8 cellular contexts compared by ENCODE assay signal in genomic region chr11:3420281-3421042, GRCh38. TPM values are rescaled to one million over a fixed set of nuclear protein-coding genes. Genes with fewer than 3 reads are reported as not detected.
DNase-seq lines count a peak whose midpoint lies in the region; ATAC-seq and TF ChIP-seq lines count a peak whose summit lies in the region.
"Not testable (repeated sequence)": the region's sequence is repeated elsewhere in the genome, so short reads cannot be mapped to it uniquely, and the experiment has no call there.

No MANE protein-coding gene starts in this region.

- not testable (repeated sequence) for H3K4me1 ChIP-seq in HEK293 (ENCODE audit: control insufficient read depth, insufficient read depth, low read length); PC-9 (replicated peaks; ENCODE audit: insufficient read depth)
- peaks cover 6 to 11% of the 10 kb centered on the region in 2 donors for H3K4me1 ChIP-seq in gastrocnemius medialis

- not testable (repeated sequence) for H3K27me3 Mint-ChIP-seq in activated T-cell treated with anti-CD3 and anti-CD28 coated beads, Interleukin-2, amount 50 U/mL, for 4 hours (ENCODE audit: low read depth); brain; nephron (ENCODE audit: low read depth)

- ATAC-seq in activated T-cell treated with anti-CD3 and anti-CD28 coated beads, Interleukin-2, amount 50 U/mL, for 4 hours; gastrocnemius medialis: not testable (repeated sequence)

- not testable (repeated sequence) for H3K27ac ChIP-seq in HEK293 (ENCODE audit: extremely low read depth, low read depth, low read length); PC-9
- peak overlapping the region; percentile 18 to 68 (median 40) for H3K27ac ChIP-seq in gastrocnemius medialis

- peak; percentile 6 for DNase-seq in AG10803 (ENCODE audit: low read depth)
- peak; percentile 39 for DNase-seq in DMS53 (lab: John Stamatoyannopoulos, UW)
- DNase-seq in PC-9, result peak; percentile 45 to 55
- not testable (repeated sequence) for DNase-seq in activated T-cell treated with anti-CD3 and anti-CD28 coated beads, Interleukin-2, amount 50 U/mL, for 4 hours
- DNase-seq in gastrocnemius medialis, result peak in 1 of 2 donors; percentile 74

- not testable (repeated sequence) for H3K79me2 ChIP-seq in PC-9 (ENCODE audit: low read depth)

- not testable (repeated sequence) for H3K9me3 ChIP-seq in HEK293 (ENCODE audit: control insufficient read depth, insufficient read depth, low read depth, low read length); PC-9 (ENCODE audit: insufficient read depth, low read depth); gastrocnemius medialis

- not testable (repeated sequence) for H3K9me2 ChIP-seq in PC-9 (ENCODE audit: insufficient read depth)

- H3F3A ChIP-seq in PC-9 (ENCODE audit: insufficient read depth, low read depth), result not testable (repeated sequence)

- in situ Hi-C loops in gastrocnemius medialis (cut with MboI; ENCODE audit: low sequenced_read_pairs in 4 of 4), result loop anchor here in 1 of 4 donors (25.0 kb wide), 1 partner anchor 183 kb away; the partner anchor contains the start of gene MRGPRE

- H3K27ac Mint-ChIP-seq in brain (peak overlapping the region in 3 of 5 experiments; percentile 75 to 94 (median 89)), nephron (peak overlapping the region in 1 of 3 experiments; percentile 4)

- not testable (repeated sequence) for BruUV-seq in PC-9 (replicated peaks; lab: Mats Ljungman, UMichigan)

- not testable (repeated sequence) for H3K36me3 Mint-ChIP-seq in activated T-cell treated with anti-CD3 and anti-CD28 coated beads, Interleukin-2, amount 50 U/mL, for 4 hours (ENCODE audit: insufficient read depth); brain; nephron (ENCODE audit: low read depth)

- peaks cover 13% of the 10 kb centered on the region for H3K4me1 Mint-ChIP-seq in activated T-cell treated with anti-CD3 and anti-CD28 coated beads, Interleukin-2, amount 50 U/mL, for 4 hours (ENCODE audit: low read depth)
- H3K4me1 Mint-ChIP-seq in brain (peaks cover 27% of the 10 kb centered on the region), nephron (peaks cover 11% of the 10 kb centered on the region)

- TF ChIP-seq CTCF in AG10803 (conservative IDR thresholded peaks at IDR 0.05; ENCODE audit: low read length); HEK293 (tag by site-specific recombination; IDR thresholded peaks at IDR 0.05); PC-9 (conservative IDR thresholded peaks at IDR 0.05); brain (conservative IDR thresholded peaks at IDR 0.05); nephron (IDR thresholded peaks at IDR 0.05; ENCODE audit: unreplicated experiment in 3 of 3); gastrocnemius medialis (IDR thresholded peaks at IDR 0.05 in 4 of 5, conservative IDR thresholded peaks at IDR 0.05 in 1 of 5): not testable (repeated sequence)

- not testable (repeated sequence) for H3K9me3 Mint-ChIP-seq in activated T-cell treated with anti-CD3 and anti-CD28 coated beads, Interleukin-2, amount 50 U/mL, for 4 hours; brain; nephron

- not testable (repeated sequence) for TF ChIP-seq POLR2A in gastrocnemius medialis (IDR thresholded peaks at IDR 0.05)

- H3K36me3 ChIP-seq in HEK293 (ENCODE audit: control insufficient read depth in 2 of 2, insufficient read depth in 1 of 2, low read length in 2 of 2); PC-9 (ENCODE audit: low read depth); gastrocnemius medialis: not testable (repeated sequence)

- peak overlapping the region; percentile 36; the same call in 1 of the 2 replicates for H3K4me2 ChIP-seq in PC-9

- POLR2A ChIA-PET in HEK293 (lab: Yijun Ruan, JAX); PC-9 (lab: Charles Lee; ENCODE audit: unreplicated experiment): not testable (repeated sequence)

- CTCF ChIA-PET in HEK293 (lab: Yijun Ruan, JAX), result interaction anchor here (0.7 kb wide), 1 partner anchor 79 kb away, joined by 3 read pairs; no protein-coding TSS in a partner anchor
- CTCF ChIA-PET in PC-9 (lab: Charles Lee), result not testable (repeated sequence)

- not testable (repeated sequence) for H2AFZ ChIP-seq in PC-9

- H3K4me3 Mint-ChIP-seq in activated T-cell treated with anti-CD3 and anti-CD28 coated beads, Interleukin-2, amount 50 U/mL, for 4 hours, result peak overlapping the region; percentile 61
- H3K4me3 Mint-ChIP-seq in brain (peak overlapping the region; percentile 14 to 62 (median 42)), nephron (peak overlapping the region; percentile 62 to 70 (median 65))

- H3K4me3 ChIP-seq in AG10803 (ENCODE audit: low read length); HEK293 (ENCODE audit: low read depth, low read length); PC-9; gastrocnemius medialis: not testable (repeated sequence)

- intact Hi-C loops in PC-9 (cut with micrococcal nuclease; ENCODE audit: unreplicated experiment), result not testable (repeated sequence)
- intact Hi-C loops in gastrocnemius medialis (cut with DNase I; ENCODE audit: low total_unique reads), result loop anchor here (5.0 kb wide), 1 partner anchor 518 kb away; a partner anchor contains a TSS

- not testable (repeated sequence) for H3K27me3 ChIP-seq in PC-9 (ENCODE audit: insufficient read depth, low read depth); gastrocnemius medialis

- H4K20me1 ChIP-seq in PC-9 (ENCODE audit: insufficient read depth), result not testable (repeated sequence)

TF ChIP-seq in HEK293, 187 proteins besides CTCF, POLR2A, EP300 and RAD21:
- TF ChIP-seq ZNF623 (tag by site-specific recombination; IDR thresholded peaks at IDR 0.05), result peak; percentile 46; the same call in 1 of the 2 replicates

RNA-seq across cellular contexts. Expression of gene ZNF195, which starts 41.5 kb away (rescaled TPM):
- total RNA-seq in PC-9 (2021) (11.4 and 13.4 TPM in 2 replicates), gastrocnemius medialis (10 to 100 TPM in 2 of 4 donors, 1 to 10 TPM in 2; 4.8 to 23.4 (median 8.3) TPM)
- 10 to 100 TPM; 35.5 to 44.3 (median 43.8) TPM for total RNA-seq in activated T-cell treated with anti-CD3 and anti-CD28 coated beads, Interleukin-2, amount 50 U/mL, for 4 hours
- 3.1 TPM for polyA plus RNA-seq in brain (ENCODE audit: insufficient read depth, low read depth, low replicate concordance)
